In the genomic region with DNA sequence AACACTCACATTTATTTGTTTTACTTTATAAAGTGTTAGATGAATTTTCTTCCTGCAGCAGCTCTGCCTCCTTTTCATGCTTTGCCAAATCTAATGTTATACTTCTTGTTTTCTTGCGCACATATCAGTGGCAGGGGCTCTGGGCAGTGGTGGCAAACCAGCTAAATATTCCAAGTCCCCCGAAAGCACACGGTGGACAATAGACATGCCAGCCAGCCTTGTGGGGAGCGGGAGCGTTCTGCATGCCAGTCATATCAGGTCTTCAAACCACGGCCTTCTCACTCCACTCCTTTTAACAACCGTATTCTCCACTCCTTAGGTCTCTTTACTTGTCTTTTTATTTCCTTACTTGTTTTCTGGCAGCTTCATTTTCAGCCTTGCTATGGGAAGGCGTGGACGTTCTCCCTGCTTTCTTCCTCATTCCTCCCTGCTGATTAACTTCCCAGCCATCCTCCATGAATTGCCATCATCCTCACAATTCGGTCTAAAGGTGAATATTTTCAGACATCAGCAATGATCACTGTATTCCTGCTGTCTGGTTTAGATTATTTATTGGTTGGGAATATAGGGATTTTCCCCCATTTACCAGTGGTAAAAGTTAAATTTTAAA, we compare ENCODE assay signal across 17 cellular contexts.
DNase-seq lines count a peak whose midpoint lies in the region; ATAC-seq and TF ChIP-seq lines count a peak whose summit lies in the region.
"Had no signal": no experiment of that assay in that cellular context is flagged by ENCODE, and none has a peak within 500 bp of the region (broad histone marks: within the 10 kb centered on the region; RNA-seq: fewer than 3 reads in every experiment).

No MANE protein-coding gene starts in this region.

- H3K4me2 ChIP-seq in skeletal muscle satellite cell (ENCODE audit: low read length): peak overlapping the region; percentile 73

- ATAC-seq in foreskin keratinocyte (peak; percentile 34), HG03108 (IDR thresholded peaks at IDR 0.05; ENCODE audit: unreplicated experiment) (no peak), HG03135 (IDR thresholded peaks at IDR 0.05; ENCODE audit: unreplicated experiment) (no peak)
- ATAC-seq in stimulated activated naive CD8-positive, alpha-beta T cell treated with anti-CD3 and anti-CD28 coated beads, Interleukin-15, Interleukin-2, amounts not matched to agents 100 U/mL and 50 U/mL, for 24 hours: no peak
- ATAC-seq: activated T-helper 17 cell treated with anti-CD3 and anti-CD28 coated beads, Interleukin-2, amount 50 U/mL, for 72 hours; left cardiac atrium; Panc1; stimulated activated naive CD8-positive, alpha-beta T cell treated with anti-CD3 and anti-CD28 coated beads, Interleukin-15, amount 100 ng/mL, for 72 hours had no signal

- no peaks in the 10 kb centered on the region for H3K36me3 ChIP-seq in skeletal muscle satellite cell (ENCODE audit: insufficient read depth, low read length)
- H3K36me3 ChIP-seq: BE2C had no signal

- peak overlapping the region; percentile 49 for H3K4me3 ChIP-seq in skeletal muscle satellite cell (ENCODE audit: low read length)

- CTCF ChIA-PET in RWPE1 (lab: Yijun Ruan, JAX): interaction anchor here (0.5 to 2.1 kb wide), 3 partner anchors 218 to 359 kb away, joined by 3 to 7 read pairs (median 4); no protein-coding TSS in a partner anchor

- H3K4me1 ChIP-seq in foreskin keratinocyte (peaks cover 8% of the 10 kb centered on the region), skeletal muscle satellite cell (ENCODE audit: control insufficient read depth, insufficient read depth, low read length) (peaks cover 21% of the 10 kb centered on the region)
- H3K4me1 ChIP-seq: BE2C had no signal

- TF ChIP-seq CTCF in RWPE1 (conservative IDR thresholded peaks at IDR 0.05; ENCODE audit: low read depth): no peak
- TF ChIP-seq CTCF in foreskin keratinocyte (conservative IDR thresholded peaks at IDR 0.05): no peak

- peak; percentile 58 for DNase-seq in EH (ENCODE audit: low read depth)
- DNase-seq in RWPE1 (ENCODE audit: low spot score): peak; percentile 23
- peak in 1 of 2 donors; percentile 56 for DNase-seq in foreskin keratinocyte
- DNase-seq in stimulated activated naive CD8-positive, alpha-beta T cell treated with anti-CD3 and anti-CD28 coated beads, Interleukin-15, Interleukin-2, amounts not matched to agents 100 U/mL and 50 U/mL, for 24 hours: no peak
- DNase-seq: BE2C; GF-D8; left cardiac atrium; midbrain; NCI-H1694 treated with DMSO at 0.1 percent for 48 hours; NCI-H2227 treated with DMSO at 0.1 percent for 48 hours; retina; stimulated activated naive CD8-positive, alpha-beta T cell treated with anti-CD3 and anti-CD28 coated beads, Interleukin-15, amount 100 ng/mL, for 72 hours had no signal

- POLR2A ChIA-PET in RWPE1 (lab: Yijun Ruan, JAX; ENCODE audit: low non-redundant PET): no interaction called here

- H3K27ac ChIP-seq in RWPE1: no peak overlapping the region
- H3K27ac ChIP-seq in foreskin keratinocyte: no peak overlapping the region

- no peaks in the 10 kb centered on the region for H3K27me3 ChIP-seq in foreskin keratinocyte
- H3K27me3 ChIP-seq in skeletal muscle satellite cell (ENCODE audit: control insufficient read depth, insufficient read depth, low read length): no peaks in the 10 kb centered on the region
- H3K27me3 ChIP-seq: BE2C had no signal

- no peaks in the 10 kb centered on the region for H3K9me3 ChIP-seq in skeletal muscle satellite cell (replicated peaks; ENCODE audit: low read length)
- H3K9me3 ChIP-seq: BE2C had no signal

- peak overlapping the region; percentile 64 for H3K9ac ChIP-seq in skeletal muscle satellite cell (ENCODE audit: low read depth, low read length)
